1 cellular context compared by ENCODE assay signal in the genomic region with DNA sequence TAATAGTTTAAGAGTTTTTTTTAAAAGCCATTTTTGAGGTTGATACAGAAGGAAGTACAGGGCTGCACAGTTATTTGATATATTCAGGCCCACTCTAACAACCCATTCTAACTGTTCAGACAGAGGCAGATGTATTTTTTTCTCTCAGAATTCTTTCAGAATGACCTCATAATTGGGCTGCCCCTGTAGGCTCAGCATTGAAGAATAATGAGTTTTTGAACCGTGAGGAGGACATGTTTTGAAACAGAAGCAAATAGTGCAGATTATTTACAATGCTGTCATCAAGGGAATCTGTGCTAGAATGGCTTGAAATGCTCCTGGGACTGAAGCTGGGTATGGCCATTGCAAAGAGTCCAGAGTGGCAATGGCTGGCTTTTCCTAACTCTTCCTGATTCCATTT.
TF ChIP-seq lines count a peak whose summit lies in the region.

No MANE protein-coding gene starts in this region.

TF ChIP-seq in GM23338, 12 proteins besides CTCF, POLR2A, EP300 and RAD21 (continued from another document):
- TF ChIP-seq ZNF462 (CRISPR knock-in tag; IDR thresholded peaks at IDR 0.05): no peak
